In genomic region chr19:588093-588742, GRCh38 we compare ENCODE assay signal across 1 cellular context.
TF ChIP-seq lines count a peak whose summit lies in the region.

No MANE protein-coding gene starts in this region.

TF ChIP-seq in H1, 55 proteins besides CTCF, POLR2A, EP300 and RAD21:
- TF ChIP-seq YY1 (IDR thresholded peaks at IDR 0.05; ENCODE audit: low read depth, low read length) (0 out of 2 replicates have a peak, but pooled peaks have one; percentile 13), TEAD4 (IDR thresholded peaks at IDR 0.05; ENCODE audit: low read depth, low read length) (no peak), SIN3A (conservative IDR thresholded peaks at IDR 0.05 in 1 of 2, IDR thresholded peaks at IDR 0.05 in 1 of 2; ENCODE audit: low read depth in 1 of 2, low read length in 2 of 2) (peak; percentile 64 to 73; a peak in 1 of 4 replicates), TCF12 (IDR thresholded peaks at IDR 0.05; ENCODE audit: low read depth, low read length) (no peak)
